18 cellular contexts compared by ENCODE assay signal in the genomic region with DNA sequence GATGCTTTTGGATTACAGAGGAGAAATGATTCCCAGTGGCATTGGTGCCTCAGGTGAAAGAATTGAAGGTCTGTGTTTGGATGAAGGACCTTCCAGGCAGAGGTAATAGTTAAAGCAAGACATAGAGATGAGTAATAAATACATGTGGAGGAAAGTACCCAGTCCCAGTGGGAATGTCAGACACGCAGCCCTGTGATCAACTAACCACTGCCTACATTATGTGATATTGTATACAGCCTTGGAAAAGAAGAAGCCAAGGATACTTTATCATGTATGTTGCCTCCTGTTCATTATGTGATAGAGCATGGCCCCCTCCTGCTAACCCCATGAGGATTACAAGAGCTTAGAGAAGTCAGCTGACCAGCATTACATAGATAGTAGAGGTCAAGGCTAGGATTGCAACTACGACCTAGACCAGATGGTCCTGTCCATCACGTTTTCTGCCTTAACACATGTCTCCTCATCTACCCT.
DNase-seq lines count a peak whose midpoint lies in the region; ATAC-seq, FAIRE-seq and TF ChIP-seq lines count a peak whose summit lies in the region.
"Had no signal": no experiment of that assay in that cellular context is flagged by ENCODE, and none has a peak within 500 bp of the region (broad histone marks: within the 10 kb centered on the region; RNA-seq: fewer than 3 reads in every experiment).

No MANE protein-coding gene starts in this region.

- POLR2A ChIA-PET in MCF 10A (lab: Yijun Ruan, JAX) = interaction anchor here (0.7 to 2.3 kb wide), 4 partner anchors 11 to 53 kb away, joined by 3 to 6 read pairs (median 4); no protein-coding TSS in a partner anchor

- no TSS peak for BruUV-seq in MCF 10A (replicated peaks; lab: Mats Ljungman, UMichigan)

- ATAC-seq in natural killer cell treated with Interleukin-12 subunit alpha and Interleukin-12 subunit beta and Interleukin-15 and Interleukin-18, amount 100 ng/mL, for 72 hours = no peak
- no peak for ATAC-seq in HG02852 (IDR thresholded peaks at IDR 0.05; ENCODE audit: unreplicated experiment)
- ATAC-seq: psoas muscle, T-cell had no signal

- H3K4me1 ChIP-seq in breast epithelium (no peaks in the 10 kb centered on the region), smooth muscle cell (ENCODE audit: low read depth) (peaks cover 11% of the 10 kb centered on the region)
- H3K4me1 ChIP-seq: psoas muscle, spleen had no signal

- peaks cover 25% of the 10 kb centered on the region for H3K4me1 Mint-ChIP-seq in MCF 10A (ENCODE audit: insufficient read depth, unreplicated experiment)
- H3K4me1 Mint-ChIP-seq in natural killer cell treated with Interleukin-12 subunit alpha and Interleukin-12 subunit beta and Interleukin-15 and Interleukin-18, amount 100 ng/mL, for 72 hours (ENCODE audit: low read depth in 2 of 2) = no peaks in the 10 kb centered on the region
- H3K4me1 Mint-ChIP-seq: brain, CD14-positive monocyte, T-cell had no signal

- H3K27ac ChIP-seq in breast epithelium (no peak overlapping the region), smooth muscle cell (ENCODE audit: low read depth) (peak overlapping the region; percentile 99)
- H3K27ac ChIP-seq: 22Rv1, psoas muscle, spleen had no signal

- H3K27me3 ChIP-seq in breast epithelium (no peaks in the 10 kb centered on the region), smooth muscle cell (ENCODE audit: low read depth) (no peaks in the 10 kb centered on the region)

- no peak for DNase-seq in MCF 10A (ENCODE audit: unreplicated experiment)
- no peak for DNase-seq in breast epithelium (ENCODE audit: low spot score in 2 of 2)
- peak; percentile 67 for DNase-seq in fibroblast of peridontal ligament (ENCODE audit: extremely low read depth)
- DNase-seq in smooth muscle cell (lab: John Stamatoyannopoulos, UW; ENCODE audit: unreplicated experiment) = no peak
- no peak for DNase-seq in natural killer cell treated with Interleukin-12 subunit alpha and Interleukin-12 subunit beta and Interleukin-15 and Interleukin-18, amount 100 ng/mL, for 72 hours (ENCODE audit: low spot score)
- no peak for DNase-seq in dedifferentiated amniotic fluid mesenchymal stem cell (ENCODE audit: extremely low spot score)
- DNase-seq: activated CD4-positive, alpha-beta memory T cell treated with anti-CD3 and anti-CD28 coated beads for 36 hours; activated T-cell treated with anti-CD3 and anti-CD28 coated beads, Interleukin-2, amount 50 U/mL, for 4 hours; mesendoderm; psoas muscle; spleen; T-cell had no signal

- CTCF ChIA-PET in MCF 10A (lab: Yijun Ruan, JAX) = interaction anchor here (0.7 to 2.6 kb wide), 3 partner anchors 9 to 22 kb away, joined by 3 to 26 read pairs (median 4); no protein-coding TSS in a partner anchor

- H3K9ac ChIP-seq in smooth muscle cell (ENCODE audit: low read depth) = peak overlapping the region; percentile 88

- H2AFZ ChIP-seq in smooth muscle cell (ENCODE audit: low read depth) = no peak overlapping the region

- H3K79me2 ChIP-seq in smooth muscle cell (ENCODE audit: low read depth) = no peaks in the 10 kb centered on the region

- peak overlapping the region; percentile 80 for H3K4me2 ChIP-seq in smooth muscle cell

- H3K9me3 Mint-ChIP-seq in MCF 10A (ENCODE audit: unreplicated experiment) = peaks cover 6% of the 10 kb centered on the region
- peaks cover 3% of the 10 kb centered on the region for H3K9me3 Mint-ChIP-seq in natural killer cell treated with Interleukin-12 subunit alpha and Interleukin-12 subunit beta and Interleukin-15 and Interleukin-18, amount 100 ng/mL, for 72 hours
- H3K9me3 Mint-ChIP-seq: activated T-cell treated with anti-CD3 and anti-CD28 coated beads, Interleukin-2, amount 50 U/mL, for 4 hours had no signal

- no peak overlapping the region for H3K4me3 Mint-ChIP-seq in MCF 10A (ENCODE audit: unreplicated experiment)
- H3K4me3 Mint-ChIP-seq in natural killer cell treated with Interleukin-12 subunit alpha and Interleukin-12 subunit beta and Interleukin-15 and Interleukin-18, amount 100 ng/mL, for 72 hours = no peak overlapping the region
- H3K4me3 Mint-ChIP-seq: activated CD4-positive, alpha-beta memory T cell treated with anti-CD3 and anti-CD28 coated beads for 36 hours; activated naive CD8-positive, alpha-beta T cell; activated T-cell treated with anti-CD3 and anti-CD28 coated beads, Interleukin-2, amount 50 U/mL, for 4 hours; brain; CD14-positive monocyte; T-cell had no signal

- peak; percentile 58 for FAIRE-seq in TTC549 (lab: Jason Lieb, UNC)

- intact Hi-C loops in MCF 10A (cut with micrococcal nuclease) = no loop called here
- intact Hi-C loops in breast epithelium (cut with DNase I; ENCODE audit: low total_unique reads) = no loop called here

- no peak for TF ChIP-seq POLR2A in breast epithelium (IDR thresholded peaks at IDR 0.05)

- H3K4me3 ChIP-seq in breast epithelium = no peak overlapping the region
- H3K4me3 ChIP-seq in smooth muscle cell = no peak overlapping the region
- H3K4me3 ChIP-seq: psoas muscle, spleen had no signal

- H3K36me3 Mint-ChIP-seq in MCF 10A (ENCODE audit: insufficient read depth, unreplicated experiment) = peaks cover 6% of the 10 kb centered on the region
- H3K36me3 Mint-ChIP-seq in natural killer cell treated with Interleukin-12 subunit alpha and Interleukin-12 subunit beta and Interleukin-15 and Interleukin-18, amount 100 ng/mL, for 72 hours = no peaks in the 10 kb centered on the region
- H3K36me3 Mint-ChIP-seq: activated CD4-positive, alpha-beta memory T cell treated with anti-CD3 and anti-CD28 coated beads for 36 hours; activated naive CD8-positive, alpha-beta T cell; brain; CD14-positive monocyte; T-cell had no signal

- peak overlapping the region; percentile 61 for H3K27ac Mint-ChIP-seq in MCF 10A (ENCODE audit: low read depth, unreplicated experiment)
- no peak overlapping the region for H3K27ac Mint-ChIP-seq in natural killer cell treated with Interleukin-12 subunit alpha and Interleukin-12 subunit beta and Interleukin-15 and Interleukin-18, amount 100 ng/mL, for 72 hours
- H3K27ac Mint-ChIP-seq: activated CD4-positive, alpha-beta memory T cell treated with anti-CD3 and anti-CD28 coated beads for 36 hours; activated naive CD8-positive, alpha-beta T cell; brain; CD14-positive monocyte; T-cell had no signal

- H3F3A ChIP-seq in smooth muscle cell (ENCODE audit: low read depth) = peaks cover 12% of the 10 kb centered on the region

- H3K27me3 Mint-ChIP-seq in MCF 10A (ENCODE audit: insufficient read depth, unreplicated experiment) = no peaks in the 10 kb centered on the region
- H3K27me3 Mint-ChIP-seq in natural killer cell treated with Interleukin-12 subunit alpha and Interleukin-12 subunit beta and Interleukin-15 and Interleukin-18, amount 100 ng/mL, for 72 hours = no peaks in the 10 kb centered on the region

- WGBS in smooth muscle cell (ENCODE audit: low lambda C conversion rate) = 37% methylated on average over 3 of the region's 3 CpGs

- H4K20me1 ChIP-seq in smooth muscle cell (ENCODE audit: low read depth) = no peaks in the 10 kb centered on the region

- H3K9me3 ChIP-seq in breast epithelium = peaks cover 0 to 4% of the 10 kb centered on the region in 2 donors
- H3K9me3 ChIP-seq in smooth muscle cell (replicated peaks; ENCODE audit: low read depth) = no peaks in the 10 kb centered on the region
- H3K9me3 ChIP-seq: psoas muscle had no signal

- no peaks in the 10 kb centered on the region for H3K36me3 ChIP-seq in breast epithelium
- H3K36me3 ChIP-seq in smooth muscle cell (ENCODE audit: low read depth) = no peaks in the 10 kb centered on the region
- H3K36me3 ChIP-seq: spleen had no signal

- no peak for TF ChIP-seq CTCF in MCF 10A (IDR thresholded peaks at IDR 0.05; ENCODE audit: unreplicated experiment)
- no peak for TF ChIP-seq CTCF in breast epithelium (IDR thresholded peaks at IDR 0.05)
- TF ChIP-seq CTCF in smooth muscle cell (IDR thresholded peaks at IDR 0.05; ENCODE audit: borderline replicate concordance, insufficient read depth, poor library complexity, severe bottlenecking) = no peak
